12 cellular contexts compared by ENCODE assay signal in the genomic region with DNA sequence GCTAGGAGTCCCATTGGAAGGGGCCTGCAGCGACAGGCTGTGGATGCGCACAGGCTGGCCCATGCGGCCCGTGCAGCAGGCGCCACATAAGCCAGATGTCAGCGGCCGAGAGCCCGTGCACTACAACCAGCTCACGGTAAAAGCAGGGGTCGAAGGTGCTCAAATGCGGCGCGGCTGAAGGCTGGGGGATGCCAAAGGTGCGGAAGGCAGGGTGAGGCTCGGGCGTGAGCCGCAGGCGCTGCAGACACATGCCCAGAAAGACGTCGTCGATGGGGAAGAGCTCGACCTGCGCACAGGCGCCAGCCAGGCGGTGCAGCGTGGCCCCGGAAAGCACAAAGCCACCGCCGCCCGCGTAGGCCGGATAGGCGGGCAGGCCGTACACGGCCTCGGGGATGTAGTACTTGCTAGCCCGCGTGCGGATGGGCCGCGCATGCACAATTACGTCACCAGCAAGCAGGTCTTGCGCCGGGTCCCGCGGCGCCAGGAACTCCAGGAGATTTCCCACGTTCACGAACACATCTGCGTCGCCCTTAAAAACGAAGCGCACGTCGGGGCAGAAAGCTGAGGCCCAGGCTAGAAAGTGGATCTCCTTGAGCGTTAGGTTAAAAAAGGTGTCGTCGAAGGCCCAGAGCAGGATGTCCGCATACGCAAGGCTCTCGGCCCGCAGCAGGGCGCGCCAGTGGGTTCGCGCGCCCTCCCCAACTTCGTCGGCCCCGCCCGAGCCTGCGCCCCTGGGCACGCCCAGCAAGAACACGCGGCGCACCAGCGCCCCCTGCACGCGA. TPM values are rescaled to one million over a fixed set of nuclear protein-coding genes. Genes with fewer than 3 reads are reported as not detected.
DNase-seq lines count a peak whose midpoint lies in the region; ATAC-seq lines count a peak whose summit lies in the region.
"Had no signal": no experiment of that assay in that cellular context is flagged by ENCODE, and none has a peak within 500 bp of the region (broad histone marks: within the 10 kb centered on the region; RNA-seq: fewer than 3 reads in every experiment).

No MANE protein-coding gene starts in this region.

- H3K4me3 ChIP-seq in iPS DF 6.9 (ENCODE audit: low read length) (peak overlapping the region; percentile 83; the same call in 1 of the 2 replicates), skeletal muscle cell (ENCODE audit: low read depth, low read length) (peak overlapping the region; percentile 67)

- H3K36me3 Mint-ChIP-seq in activated CD4-positive, alpha-beta T cell treated with anti-CD3 and anti-CD28 coated beads for 36 hours (ENCODE audit: low read depth) = peaks cover 31% of the 10 kb centered on the region
- H3K36me3 Mint-ChIP-seq in T-helper 1 cell treated with Interleukin-12 subunit alpha and Interleukin-12 subunit beta and Interleukin-4 antibody, amounts not matched to agents 30 μg/mL and 1 μg/mL, for 36 hours (ENCODE audit: low read depth) = peaks cover 32% of the 10 kb centered on the region

- no peaks in the 10 kb centered on the region for H3K9me3 Mint-ChIP-seq in activated CD4-positive, alpha-beta T cell treated with anti-CD3 and anti-CD28 coated beads for 36 hours (ENCODE audit: low read depth)
- no peaks in the 10 kb centered on the region for H3K9me3 Mint-ChIP-seq in T-helper 1 cell treated with Interleukin-12 subunit alpha and Interleukin-12 subunit beta and Interleukin-4 antibody, amounts not matched to agents 30 μg/mL and 1 μg/mL, for 36 hours
- H3K9me3 Mint-ChIP-seq: naive thymus-derived CD8-positive, alpha-beta T cell had no signal

- peak overlapping the region; percentile 10 for H3K4me3 Mint-ChIP-seq in activated CD4-positive, alpha-beta T cell treated with anti-CD3 and anti-CD28 coated beads for 36 hours
- peak overlapping the region; percentile 46 for H3K4me3 Mint-ChIP-seq in T-helper 1 cell treated with Interleukin-12 subunit alpha and Interleukin-12 subunit beta and Interleukin-4 antibody, amounts not matched to agents 30 μg/mL and 1 μg/mL, for 36 hours

- WGBS in iPS DF 6.9 (ENCODE audit: insufficient coverage, insufficient read length) = no CpG with 5 or more reads among the region's 79 CpGs

- no peak overlapping the region for H3K27ac Mint-ChIP-seq in activated CD4-positive, alpha-beta T cell treated with anti-CD3 and anti-CD28 coated beads for 36 hours
- no peak overlapping the region for H3K27ac Mint-ChIP-seq in T-helper 1 cell treated with Interleukin-12 subunit alpha and Interleukin-12 subunit beta and Interleukin-4 antibody, amounts not matched to agents 30 μg/mL and 1 μg/mL, for 36 hours

- POLR2A ChIA-PET in activated CD4-positive, alpha-beta T cell treated with anti-CD3 and anti-CD28 coated beads for 36 hours (lab: Charles Lee) = no interaction called here

- intact Hi-C loops in activated CD4-positive, alpha-beta T cell treated with anti-CD3 and anti-CD28 coated beads for 36 hours (cut with DNase I, micrococcal nuclease) = no loop called here

- no peaks in the 10 kb centered on the region for H3K9me3 ChIP-seq in iPS DF 6.9 (ENCODE audit: control insufficient read depth, insufficient read depth, low read length)
- H3K9me3 ChIP-seq: adrenal gland had no signal

- DNase-seq in activated CD4-positive, alpha-beta T cell treated with anti-CD3 and anti-CD28 coated beads for 36 hours = no peak
- no peak for DNase-seq in activated CD4-positive, alpha-beta T cell treated with anti-CD3 and anti-CD28 coated beads, Interleukin-2, amount 50 U/mL, for 1 hour
- DNase-seq in iPS DF 6.9 (ENCODE audit: low read depth, low spot score) (no peak), skeletal muscle cell (ENCODE audit: low read depth) (no peak)
- no peak for DNase-seq in stimulated activated CD4-positive, alpha-beta T cell treated with anti-CD3 and anti-CD28 coated beads, Interleukin-2, amount 100 ng/mL, for 48 hours
- DNase-seq: GOT3; naive thymus-derived CD8-positive, alpha-beta T cell; NCI-H2081 treated with DMSO at 0.1 percent for 48 hours had no signal

- ATAC-seq in activated CD4-positive, alpha-beta T cell treated with anti-CD3 and anti-CD28 coated beads for 36 hours = peak; percentile 17
- ATAC-seq in GM19467 (IDR thresholded peaks at IDR 0.05; ENCODE audit: unreplicated experiment) (no peak), GM19351 (IDR thresholded peaks at IDR 0.05; ENCODE audit: unreplicated experiment) (no peak)

- H3K36me3 ChIP-seq in iPS DF 6.9 (ENCODE audit: control insufficient read depth, insufficient read depth, low read length) = peaks cover 8% of the 10 kb centered on the region

- peaks cover 7% of the 10 kb centered on the region for H3K4me1 ChIP-seq in iPS DF 6.9 (ENCODE audit: control insufficient read depth, insufficient read depth, low read length)

- H3K27me3 Mint-ChIP-seq in activated CD4-positive, alpha-beta T cell treated with anti-CD3 and anti-CD28 coated beads for 36 hours = peaks cover 14% of the 10 kb centered on the region
- H3K27me3 Mint-ChIP-seq in T-helper 1 cell treated with Interleukin-12 subunit alpha and Interleukin-12 subunit beta and Interleukin-4 antibody, amounts not matched to agents 30 μg/mL and 1 μg/mL, for 36 hours (ENCODE audit: low read depth) = no peaks in the 10 kb centered on the region

- CTCF ChIA-PET in activated CD4-positive, alpha-beta T cell treated with anti-CD3 and anti-CD28 coated beads for 36 hours (lab: Charles Lee) = interaction anchor here (0.7 to 1.8 kb wide), 2 partner anchors 9 to 38 kb away, joined by 3 to 7 read pairs; no protein-coding TSS in a partner anchor

- peaks cover 24% of the 10 kb centered on the region for H3K27me3 ChIP-seq in iPS DF 6.9 (ENCODE audit: control insufficient read depth, insufficient read depth, low read length)
- H3K27me3 ChIP-seq: adrenal gland had no signal

- peaks cover 10% of the 10 kb centered on the region for H3K4me1 Mint-ChIP-seq in activated CD4-positive, alpha-beta T cell treated with anti-CD3 and anti-CD28 coated beads for 36 hours
- peaks cover 27% of the 10 kb centered on the region for H3K4me1 Mint-ChIP-seq in T-helper 1 cell treated with Interleukin-12 subunit alpha and Interleukin-12 subunit beta and Interleukin-4 antibody, amounts not matched to agents 30 μg/mL and 1 μg/mL, for 36 hours (ENCODE audit: low read depth)

- H3K27ac ChIP-seq in iPS DF 6.9 (ENCODE audit: low read length) = no peak overlapping the region

RNA-seq across cellular contexts. Expression of a gene that starts 1.3 kb away (rescaled TPM):
- 1 to 10 TPM; 2.3 to 3.0 TPM for total RNA-seq in activated CD4-positive, alpha-beta T cell treated with anti-CD3 and anti-CD28 coated beads for 36 hours

RNA-seq across cellular contexts. Expression of a gene that starts 10.2 kb away (rescaled TPM):
- 10 to 100 TPM; 22.0 to 34.0 TPM for total RNA-seq in activated CD4-positive, alpha-beta T cell treated with anti-CD3 and anti-CD28 coated beads for 36 hours

RNA-seq across cellular contexts. Expression of a gene that starts 10.3 kb away (rescaled TPM):
- 10 to 100 TPM; 15.5 to 21.0 TPM for total RNA-seq in activated CD4-positive, alpha-beta T cell treated with anti-CD3 and anti-CD28 coated beads for 36 hours

RNA-seq across cellular contexts. Expression of a gene that starts 15.1 kb away (rescaled TPM):
- total RNA-seq in activated CD4-positive, alpha-beta T cell treated with anti-CD3 and anti-CD28 coated beads for 36 hours = 10 to 100 TPM; 15.7 to 20.7 TPM

RNA-seq across cellular contexts. Expression of a gene that starts 20.9 kb away (rescaled TPM):
- total RNA-seq in activated CD4-positive, alpha-beta T cell treated with anti-CD3 and anti-CD28 coated beads for 36 hours = 10 to 100 TPM; 15.5 to 17.5 TPM
